Comparison of ENCODE assay signal across 24 cellular contexts in the genomic region with DNA sequence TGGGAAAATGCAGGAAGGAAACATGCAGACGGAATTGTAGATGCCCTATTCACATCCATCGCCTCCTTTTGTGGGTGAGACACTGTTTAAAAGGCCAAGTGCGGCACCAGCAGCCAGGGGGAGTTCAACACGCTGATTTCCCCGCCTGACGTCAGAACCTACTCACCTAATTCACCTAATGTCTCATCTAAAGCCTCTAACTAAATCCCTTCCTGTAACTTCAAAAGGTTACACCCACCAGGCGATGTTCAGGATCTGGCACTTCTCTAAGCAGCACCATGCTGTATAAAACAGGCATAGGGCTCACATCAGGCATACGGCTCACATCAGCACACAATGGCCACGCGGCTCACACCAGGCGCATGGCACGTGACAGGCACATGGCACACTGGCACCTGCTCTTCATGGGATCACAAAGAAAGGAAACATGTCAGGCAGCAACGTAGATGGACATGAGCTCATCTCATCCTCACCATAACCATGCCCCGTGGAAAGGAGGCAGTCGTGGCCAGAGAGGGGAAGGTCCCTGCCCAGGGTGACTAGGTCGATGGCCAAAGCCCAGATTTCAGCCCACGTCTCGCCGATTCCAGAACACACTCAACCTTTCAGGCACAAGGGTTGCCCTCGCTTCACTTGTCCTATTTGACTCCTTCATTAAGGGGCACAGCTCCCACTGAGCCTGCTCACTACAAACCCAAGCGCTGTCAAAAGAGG. TPM values are rescaled to one million over a fixed set of nuclear protein-coding genes. Genes with fewer than 3 reads are reported as not detected.
DNase-seq lines count a peak whose midpoint lies in the region; ATAC-seq and TF ChIP-seq lines count a peak whose summit lies in the region.
"Had no signal": no experiment of that assay in that cellular context is flagged by ENCODE, and none has a peak within 500 bp of the region (broad histone marks: within the 10 kb centered on the region; RNA-seq: fewer than 3 reads in every experiment).

No MANE protein-coding gene starts in this region.

- no peak overlapping the region for H3K23ac ChIP-seq in IMR-90 (ENCODE audit: low read depth, low read length)

- H2AK9ac ChIP-seq in IMR-90 (replicated peaks; ENCODE audit: low read depth, low read length, poor library complexity) = no peak overlapping the region

- TF ChIP-seq RAD21 in IMR-90 (IDR thresholded peaks at IDR 0.05; ENCODE audit: low read length) = no peak

- no peak overlapping the region for H2BK5ac ChIP-seq in IMR-90 (ENCODE audit: low read depth, low read length, poor library complexity, severe bottlenecking)

- no peak overlapping the region for H4K8ac ChIP-seq in IMR-90 (ENCODE audit: low read depth in 2 of 2, low read length in 2 of 2)

- no peaks in the 10 kb centered on the region for H3K9me3 Mint-ChIP-seq in CD8-positive, alpha-beta T cell
- H3K9me3 Mint-ChIP-seq in neural progenitor cell = no peaks in the 10 kb centered on the region
- H3K9me3 Mint-ChIP-seq in activated naive CD4-positive, alpha-beta T cell treated with anti-CD3 and anti-CD28 coated beads for 36 hours = no peaks in the 10 kb centered on the region
- H3K9me3 Mint-ChIP-seq in activated naive CD8-positive, alpha-beta T cell treated with anti-CD3 and anti-CD28 coated beads for 36 hours = no peaks in the 10 kb centered on the region
- H3K9me3 Mint-ChIP-seq: WTC11 had no signal

- H3K27ac Mint-ChIP-seq in CD8-positive, alpha-beta T cell = peak overlapping the region; percentile 2
- peak overlapping the region; percentile 46 for H3K27ac Mint-ChIP-seq in neural progenitor cell
- H3K27ac Mint-ChIP-seq in activated naive CD4-positive, alpha-beta T cell treated with anti-CD3 and anti-CD28 coated beads for 36 hours = no peak overlapping the region
- no peak overlapping the region for H3K27ac Mint-ChIP-seq in activated naive CD8-positive, alpha-beta T cell treated with anti-CD3 and anti-CD28 coated beads for 36 hours

- no TSS peak for BruUV-seq in IMR-90 (replicated peaks; lab: Mats Ljungman, UMichigan)

- no peaks in the 10 kb centered on the region for H3K27me3 Mint-ChIP-seq in CD8-positive, alpha-beta T cell (ENCODE audit: low read depth)
- peaks cover 6% of the 10 kb centered on the region for H3K27me3 Mint-ChIP-seq in neural progenitor cell (ENCODE audit: insufficient read depth, low read depth)
- no peaks in the 10 kb centered on the region for H3K27me3 Mint-ChIP-seq in activated naive CD4-positive, alpha-beta T cell treated with anti-CD3 and anti-CD28 coated beads for 36 hours (ENCODE audit: low read depth)
- H3K27me3 Mint-ChIP-seq in activated naive CD8-positive, alpha-beta T cell treated with anti-CD3 and anti-CD28 coated beads for 36 hours = no peaks in the 10 kb centered on the region

- H3K4me1 ChIP-seq in CD8-positive, alpha-beta T cell (ENCODE audit: insufficient read depth, low read length) = peaks cover 16% of the 10 kb centered on the region
- H3K4me1 ChIP-seq in IMR-90 (ENCODE audit: control insufficient read depth, insufficient read depth, low read length) (peaks cover 7% of the 10 kb centered on the region; the same call in 1 of the 2 replicates), esophagus muscularis mucosa (peaks cover 3 to 31% (median 29%) of the 10 kb centered on the region in 4 donors), neural progenitor cell (peaks cover 30% of the 10 kb centered on the region), mucosa of descending colon (ENCODE audit: low read depth) (no peaks in the 10 kb centered on the region)

- peaks cover 9% of the 10 kb centered on the region for H3F3A ChIP-seq in neural progenitor cell (ENCODE audit: low read depth)

- H2BK20ac ChIP-seq in IMR-90 (ENCODE audit: low read depth, low read length) = no peak overlapping the region

- CTCF ChIA-PET in CD8-positive, alpha-beta T cell (lab: Charles Lee) = no interaction called here
- CTCF ChIA-PET in IMR-90 (lab: Yijun Ruan, JAX) = interaction anchor here (1.5 kb wide), 1 partner anchor 10 kb away, joined by 4 read pairs; no protein-coding TSS in a partner anchor
- CTCF ChIA-PET in activated naive CD4-positive, alpha-beta T cell treated with anti-CD3 and anti-CD28 coated beads for 36 hours (lab: Charles Lee) = interaction anchor here (0.8 to 2.1 kb wide), 2 partner anchors 7 to 22 kb away, joined by 3 to 8 read pairs; a partner anchor contains a TSS

- no peak overlapping the region for H4K91ac ChIP-seq in IMR-90 (ENCODE audit: insufficient read depth, low read depth, low read length)

- no peak overlapping the region for H3K9ac ChIP-seq in IMR-90 (ENCODE audit: low read depth, low read length)
- no peak overlapping the region for H3K9ac ChIP-seq in neural progenitor cell
- H3K9ac ChIP-seq: KMS-11 had no signal

- TF ChIP-seq POLR2A in IMR-90 (IDR thresholded peaks at IDR 0.05; ENCODE audit: low read depth, low read length) = no peak
- no peak for TF ChIP-seq POLR2A in esophagus muscularis mucosa (IDR thresholded peaks at IDR 0.05; ENCODE audit: low read depth)

- H3K27me3 ChIP-seq in CD8-positive, alpha-beta T cell (ENCODE audit: insufficient read depth, low read length) = no peaks in the 10 kb centered on the region
- H3K27me3 ChIP-seq in IMR-90 (ENCODE audit: control insufficient read depth, insufficient read depth, low read length) (no peaks in the 10 kb centered on the region), esophagus muscularis mucosa (no peaks in the 10 kb centered on the region), neural progenitor cell (no peaks in the 10 kb centered on the region)
- H3K27me3 ChIP-seq: transverse colon had no signal

- no peaks in the 10 kb centered on the region for H3K9me3 ChIP-seq in CD8-positive, alpha-beta T cell (ENCODE audit: low read length)
- H3K9me3 ChIP-seq in IMR-90 (ENCODE audit: control insufficient read depth, insufficient read depth, low read length) (no peaks in the 10 kb centered on the region), esophagus muscularis mucosa (no peaks in the 10 kb centered on the region), neural progenitor cell (ENCODE audit: low read depth) (no peaks in the 10 kb centered on the region), mucosa of descending colon (no peaks in the 10 kb centered on the region)
- H3K9me3 ChIP-seq: transverse colon had no signal

- no peak overlapping the region for H4K5ac ChIP-seq in IMR-90 (ENCODE audit: low read depth, low read length)

- H3K36me3 Mint-ChIP-seq in CD8-positive, alpha-beta T cell = peaks cover 11% of the 10 kb centered on the region
- H3K36me3 Mint-ChIP-seq in neural progenitor cell = peaks cover 28% of the 10 kb centered on the region
- no peaks in the 10 kb centered on the region for H3K36me3 Mint-ChIP-seq in activated naive CD4-positive, alpha-beta T cell treated with anti-CD3 and anti-CD28 coated beads for 36 hours (ENCODE audit: low read depth)
- H3K36me3 Mint-ChIP-seq in activated naive CD8-positive, alpha-beta T cell treated with anti-CD3 and anti-CD28 coated beads for 36 hours = peaks cover 13% of the 10 kb centered on the region

- intact Hi-C loops in CD8-positive, alpha-beta T cell (cut with DNase I, micrococcal nuclease) = no loop called here
- intact Hi-C loops in IMR-90 (cut with micrococcal nuclease) = no loop called here
- intact Hi-C loops in esophagus muscularis mucosa (cut with DNase I) = no loop called here
- intact Hi-C loops in mucosa of descending colon (cut with DNase I, micrococcal nuclease) = no loop called here
- intact Hi-C loops in activated naive CD4-positive, alpha-beta T cell treated with anti-CD3 and anti-CD28 coated beads for 36 hours (cut with micrococcal nuclease) = no loop called here

- no peak overlapping the region for H3K4me3 ChIP-seq in CD8-positive, alpha-beta T cell (ENCODE audit: low read depth, low read length)
- H3K4me3 ChIP-seq in IMR-90 (ENCODE audit: insufficient read depth, low read depth, low read length) (no peak overlapping the region), esophagus muscularis mucosa (no peak overlapping the region), neural progenitor cell (no peak overlapping the region), mucosa of descending colon (no peak overlapping the region)
- H3K4me3 ChIP-seq: transverse colon had no signal

- H3K9me1 ChIP-seq in IMR-90 (ENCODE audit: insufficient read depth, low read length) = peaks cover 6% of the 10 kb centered on the region

- no peak for ATAC-seq in CD8-positive, alpha-beta T cell
- ATAC-seq in IMR-90 (ENCODE audit: low read depth) (no peak), mucosa of descending colon (no peak)
- ATAC-seq: Panc1, WTC11 had no signal

- H4K20me1 ChIP-seq in IMR-90 (ENCODE audit: insufficient read depth, low read length) (peaks cover 10% of the 10 kb centered on the region), neural progenitor cell (ENCODE audit: low read depth) (no peaks in the 10 kb centered on the region)

- no peak overlapping the region for H2BK15ac ChIP-seq in IMR-90 (ENCODE audit: low read depth, low read length)

- H3K36me3 ChIP-seq in CD8-positive, alpha-beta T cell (ENCODE audit: insufficient read depth, low read length) = no peaks in the 10 kb centered on the region
- H3K36me3 ChIP-seq in IMR-90 (ENCODE audit: control insufficient read depth, insufficient read depth, low read length) (peaks cover 1% of the 10 kb centered on the region; the same call in 1 of the 2 replicates), esophagus muscularis mucosa (peaks cover 0 to 16% (median 0%) of the 10 kb centered on the region in 4 donors), neural progenitor cell (no peaks in the 10 kb centered on the region), mucosa of descending colon (ENCODE audit: low read depth) (no peaks in the 10 kb centered on the region)
- H3K36me3 ChIP-seq: transverse colon had no signal

- peak overlapping the region; percentile 83; the same call in 1 of the 2 replicates for H2AK5ac ChIP-seq in IMR-90 (ENCODE audit: low read depth, low read length)

- no peak overlapping the region for H3K27ac ChIP-seq in CD8-positive, alpha-beta T cell (ENCODE audit: low read depth, low read length)
- H3K27ac ChIP-seq in IMR-90 (ENCODE audit: insufficient read depth, low read length) (no peak overlapping the region), esophagus muscularis mucosa (replicated peaks in 1 of 4) (no peak overlapping the region), neural progenitor cell (no peak overlapping the region)
- H3K27ac ChIP-seq: KMS-11 had no signal

- H3K4ac ChIP-seq in IMR-90 (ENCODE audit: low read depth, low read length) = no peak overlapping the region

- peaks cover 17 to 53% of the 10 kb centered on the region in 2 experiments for H3K79me1 ChIP-seq in IMR-90 (ENCODE audit: low read depth in 1 of 2, low read length in 2 of 2)

- POLR2A ChIA-PET in CD8-positive, alpha-beta T cell (lab: Charles Lee) = no interaction called here
- POLR2A ChIA-PET in IMR-90 (lab: Charles Lee; ENCODE audit: unreplicated experiment) = no interaction called here

- 92% methylated on average over 10 of the region's 21 CpGs; no CpG with 5 or more reads in 1 of the 2 experiments for WGBS in IMR-90 (ENCODE audit: extremely low coverage in 2 of 2, insufficient read length in 1 of 2), 2 experiments
- whole genome bisulfite sequencing in esophagus muscularis mucosa = 95% methylated on average over 21 of the region's 21 CpGs

- H3K79me2 ChIP-seq in neural progenitor cell (ENCODE audit: low read depth) = peaks cover 62% of the 10 kb centered on the region

- DNase-seq in CD8-positive, alpha-beta T cell = peak in 1 of 7 experiments; percentile 43
- no peak for DNase-seq in IMR-90
- peak; percentile 84 for DNase-seq in esophagus muscularis mucosa (ENCODE audit: extremely low spot score)
- no peak for DNase-seq in neural progenitor cell (ENCODE audit: low spot score)
- no peak for DNase-seq in mucosa of descending colon
- no peak for DNase-seq in activated naive CD4-positive, alpha-beta T cell treated with anti-CD3 and anti-CD28 coated beads for 36 hours
- DNase-seq in GM19240 (ENCODE audit: insufficient read length, low spot score) = no peak
- no peak for DNase-seq in activated naive CD8-positive, alpha-beta T cell treated with anti-CD3 and anti-CD28 coated beads for 36 hours
- DNase-seq: activated gamma-delta T cell treated with Interleukin-2 at 50 U/mL for 16 hours, cerebellar nuclear complex, COR-L47, DMS79 treated with DMSO at 0.1 percent for 48 hours, glutamatergic neuron, MM.1S, NCI-H2081 treated with DMSO at 0.1 percent for 48 hours, NCI-H226, SHP77 treated with DMSO at 0.1 percent for 48 hours, small intestine, SW 1271, T-helper 9 cell, transverse colon had no signal

- TF ChIP-seq EP300 in esophagus muscularis mucosa (IDR thresholded peaks at IDR 0.05) = no peak

- no peak overlapping the region for H3K56ac ChIP-seq in IMR-90 (ENCODE audit: extremely low read depth, insufficient read depth, low read length)

- TF ChIP-seq CTCF in CD8-positive, alpha-beta T cell (IDR thresholded peaks at IDR 0.05) = no peak
- TF ChIP-seq CTCF in IMR-90 (conservative IDR thresholded peaks at IDR 0.05; ENCODE audit: low read depth, low read length) = no peak
- TF ChIP-seq CTCF in esophagus muscularis mucosa (IDR thresholded peaks at IDR 0.05) = no peak
- TF ChIP-seq CTCF in neural progenitor cell (IDR thresholded peaks at IDR 0.05) = no peak
- TF ChIP-seq CTCF in mucosa of descending colon (IDR thresholded peaks at IDR 0.05) = no peak

- H3K4me2 ChIP-seq in IMR-90 (ENCODE audit: low read depth, low read length) (no peak overlapping the region), neural progenitor cell (no peak overlapping the region)
- H3K4me2 ChIP-seq: KMS-11 had no signal

- no peak overlapping the region for H2AFZ ChIP-seq in IMR-90 (replicated peaks; ENCODE audit: low read length, poor library complexity)
- H2AFZ ChIP-seq in neural progenitor cell (replicated peaks) = no peak overlapping the region

- peaks cover 30% of the 10 kb centered on the region for H3K4me1 Mint-ChIP-seq in CD8-positive, alpha-beta T cell (ENCODE audit: low read depth)
- peaks cover 47% of the 10 kb centered on the region for H3K4me1 Mint-ChIP-seq in neural progenitor cell
- peaks cover 18% of the 10 kb centered on the region for H3K4me1 Mint-ChIP-seq in activated naive CD4-positive, alpha-beta T cell treated with anti-CD3 and anti-CD28 coated beads for 36 hours (ENCODE audit: low read depth)
- peaks cover 28% of the 10 kb centered on the region for H3K4me1 Mint-ChIP-seq in activated naive CD8-positive, alpha-beta T cell treated with anti-CD3 and anti-CD28 coated beads for 36 hours

- no peak overlapping the region for H3K18ac ChIP-seq in IMR-90 (ENCODE audit: low read depth, low read length)

- H3K14ac ChIP-seq in IMR-90 (replicated peaks; ENCODE audit: low read depth, low read length) = no peak overlapping the region

- dilution Hi-C loops in IMR-90 (cut with HindIII; ENCODE audit: low sequenced_read_pairs, unreplicated experiment) = no loop called here

- no peak overlapping the region for H2BK120ac ChIP-seq in IMR-90 (ENCODE audit: low read depth, low read length)

- no peak overlapping the region for H3K4me3 Mint-ChIP-seq in CD8-positive, alpha-beta T cell
- H3K4me3 Mint-ChIP-seq in neural progenitor cell = no peak overlapping the region
- no peak overlapping the region for H3K4me3 Mint-ChIP-seq in activated naive CD4-positive, alpha-beta T cell treated with anti-CD3 and anti-CD28 coated beads for 36 hours
- no peak overlapping the region for H3K4me3 Mint-ChIP-seq in activated naive CD8-positive, alpha-beta T cell treated with anti-CD3 and anti-CD28 coated beads for 36 hours
- H3K4me3 Mint-ChIP-seq: WTC11 had no signal

- in situ Hi-C loops in IMR-90 (cut with MboI; ENCODE audit: low sequenced_read_pairs) = no loop called here

RNA-seq across cellular contexts. Expression of a gene that starts 21.7 kb away (rescaled TPM):
- 1 to 10 TPM; 3.7 to 4.3 TPM for total RNA-seq in CD8-positive, alpha-beta T cell
- 13.1 and 14.7 TPM in 2 replicates for total RNA-seq in IMR-90 (2012; rRNA removed)
- polyA plus RNA-seq in IMR-90 (2012; rRNA removed) = 18.1 and 18.6 TPM in 2 replicates
- polyA plus RNA-seq in IMR-90 (2012; cell fraction: cytosol; rRNA removed) = 11.0 and 16.4 TPM in 2 replicates
- polyA plus RNA-seq in IMR-90 (2012; cell fraction: nucleus; rRNA removed; ENCODE audit: low replicate concordance) = 18.8 and 22.3 TPM in 2 replicates
- total RNA-seq in esophagus muscularis mucosa = 10 to 100 TPM in 3 of 4 donors, 1 to 10 TPM in 1; 8.8 to 18.5 (median 13.9) TPM
- total RNA-seq in neural progenitor cell (ENCODE audit: low replicate concordance) = 16.4 and 39.0 TPM in 2 replicates
- total RNA-seq in mucosa of descending colon = 10 to 100 TPM; 10.0 to 10.7 (median 10.2) TPM
- 1 to 10 TPM; 1.8 to 2.5 TPM for total RNA-seq in activated naive CD4-positive, alpha-beta T cell treated with anti-CD3 and anti-CD28 coated beads for 36 hours
- total RNA-seq in activated naive CD8-positive, alpha-beta T cell treated with anti-CD3 and anti-CD28 coated beads for 36 hours = 1 to 10 TPM; 8.8 to 9.6 TPM

Comparison
In these comparisons a context has a peak if more than half of its experiments do, and no peak if none do; other contexts are left out.
1. H3K27ac Mint-ChIP-seq: peak in CD8-positive, alpha-beta T cell (single experiment) and neural progenitor cell (single experiment); none in activated naive CD4-positive, alpha-beta T cell treated with anti-CD3 and anti-CD28 coated beads for 36 hours (single experiment) and activated naive CD8-positive, alpha-beta T cell treated with anti-CD3 and anti-CD28 coated beads for 36 hours (single experiment).